In the genomic region with DNA sequence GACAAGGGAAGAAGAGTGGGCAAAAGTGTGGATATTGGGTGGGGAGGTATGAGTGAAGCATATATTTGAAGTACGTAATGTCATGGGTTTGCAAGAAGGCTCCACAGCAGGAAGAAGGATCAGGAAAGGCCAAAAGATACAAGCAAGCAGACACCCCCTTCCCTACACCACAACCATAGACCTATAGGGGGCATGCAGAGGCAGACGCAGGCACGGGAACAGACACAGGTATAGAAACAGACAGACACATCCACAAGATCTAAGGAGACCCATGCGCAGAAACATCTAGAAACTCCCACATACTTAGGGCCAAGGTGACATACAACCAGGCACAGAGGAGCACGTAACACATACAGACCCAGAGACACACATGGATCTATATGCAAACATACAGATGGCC, we compare ENCODE assay signal across 2 cellular contexts.
TF ChIP-seq lines count a peak whose summit lies in the region.

No MANE protein-coding gene starts in this region.

TF ChIP-seq in IMR-90, 13 proteins besides CTCF, POLR2A, EP300 and RAD21:
- TF ChIP-seq MAZ (IDR thresholded peaks at IDR 0.05; ENCODE audit: borderline replicate concordance, low read depth, low read length) (no peak), NFE2L2 (IDR thresholded peaks at IDR 0.05; ENCODE audit: low read depth, low read length) (no peak), MAFK (IDR thresholded peaks at IDR 0.05; ENCODE audit: low read depth, low read length) (no peak), SMC3 (IDR thresholded peaks at IDR 0.05; ENCODE audit: low read depth, low read length) (no peak), CEBPB (IDR thresholded peaks at IDR 0.05; ENCODE audit: low read depth, low read length) (no peak), FOS (IDR thresholded peaks at IDR 0.05; ENCODE audit: low read depth, low read length) (no peak), BHLHE40 (IDR thresholded peaks at IDR 0.05; ENCODE audit: low read depth, low read length) (no peak), CHD1 (IDR thresholded peaks at IDR 0.05; ENCODE audit: low read depth, low read length) (no peak), RCOR1 (IDR thresholded peaks at IDR 0.05; ENCODE audit: insufficient replicate concordance, low read length) (no peak), MXI1 (IDR thresholded peaks at IDR 0.05; ENCODE audit: borderline replicate concordance, low read depth, low read length) (no peak)
- TF ChIP-seq, protein P1, sequence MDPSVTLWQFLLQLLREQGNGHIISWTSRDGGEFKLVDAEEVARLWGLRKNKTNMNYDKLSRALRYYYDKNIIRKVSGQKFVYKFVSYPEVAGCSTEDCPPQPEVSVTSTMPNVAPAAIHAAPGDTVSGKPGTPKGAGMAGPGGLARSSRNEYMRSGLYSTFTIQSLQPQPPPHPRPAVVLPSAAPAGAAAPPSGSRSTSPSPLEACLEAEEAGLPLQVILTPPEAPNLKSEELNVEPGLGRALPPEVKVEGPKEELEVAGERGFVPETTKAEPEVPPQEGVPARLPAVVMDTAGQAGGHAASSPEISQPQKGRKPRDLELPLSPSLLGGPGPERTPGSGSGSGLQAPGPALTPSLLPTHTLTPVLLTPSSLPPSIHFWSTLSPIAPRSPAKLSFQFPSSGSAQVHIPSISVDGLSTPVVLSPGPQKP (IDR thresholded peaks at IDR 0.05; ENCODE audit: borderline replicate concordance, low read depth, low read length) = no peak
- TF ChIP-seq, protein P2, sequence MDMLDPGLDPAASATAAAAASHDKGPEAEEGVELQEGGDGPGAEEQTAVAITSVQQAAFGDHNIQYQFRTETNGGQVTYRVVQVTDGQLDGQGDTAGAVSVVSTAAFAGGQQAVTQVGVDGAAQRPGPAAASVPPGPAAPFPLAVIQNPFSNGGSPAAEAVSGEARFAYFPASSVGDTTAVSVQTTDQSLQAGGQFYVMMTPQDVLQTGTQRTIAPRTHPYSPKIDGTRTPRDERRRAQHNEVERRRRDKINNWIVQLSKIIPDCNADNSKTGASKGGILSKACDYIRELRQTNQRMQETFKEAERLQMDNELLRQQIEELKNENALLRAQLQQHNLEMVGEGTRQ (IDR thresholded peaks at IDR 0.05; ENCODE audit: low read depth, low read length) = no peak
TF ChIP-seq in IMR-90: peak in this region for 0.

TF ChIP-seq in H1, 55 proteins besides CTCF, POLR2A, EP300 and RAD21:
- TF ChIP-seq, protein P3, sequence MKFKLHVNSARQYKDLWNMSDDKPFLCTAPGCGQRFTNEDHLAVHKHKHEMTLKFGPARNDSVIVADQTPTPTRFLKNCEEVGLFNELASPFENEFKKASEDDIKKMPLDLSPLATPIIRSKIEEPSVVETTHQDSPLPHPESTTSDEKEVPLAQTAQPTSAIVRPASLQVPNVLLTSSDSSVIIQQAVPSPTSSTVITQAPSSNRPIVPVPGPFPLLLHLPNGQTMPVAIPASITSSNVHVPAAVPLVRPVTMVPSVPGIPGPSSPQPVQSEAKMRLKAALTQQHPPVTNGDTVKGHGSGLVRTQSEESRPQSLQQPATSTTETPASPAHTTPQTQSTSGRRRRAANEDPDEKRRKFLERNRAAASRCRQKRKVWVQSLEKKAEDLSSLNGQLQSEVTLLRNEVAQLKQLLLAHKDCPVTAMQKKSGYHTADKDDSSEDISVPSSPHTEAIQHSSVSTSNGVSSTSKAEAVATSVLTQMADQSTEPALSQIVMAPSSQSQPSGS (IDR thresholded peaks at IDR 0.05; ENCODE audit: low read length) = no peak
- TF ChIP-seq CREB1 (IDR thresholded peaks at IDR 0.05) (no peak), CBX5 (IDR thresholded peaks at IDR 0.05; ENCODE audit: low read depth, low read length) (no peak), CHD2 (IDR thresholded peaks at IDR 0.05; ENCODE audit: low read length) (no peak), KDM4A (IDR thresholded peaks at IDR 0.05; ENCODE audit: low read depth, low read length, severe bottlenecking) (no peak), KDM5A (IDR thresholded peaks at IDR 0.05; ENCODE audit: low read length) (no peak), PHF8 (conservative IDR thresholded peaks at IDR 0.05; ENCODE audit: low read depth, low read length) (no peak), SP1 (IDR thresholded peaks at IDR 0.05; ENCODE audit: low read depth, low read length) (no peak)
TF ChIP-seq in H1: peak in this region for 0.
